1 cellular context compared by ENCODE assay signal in genomic region chr7:150287815-150288214, GRCh38. TPM values are rescaled to one million over a fixed set of nuclear protein-coding genes. Genes with fewer than 3 reads are reported as not detected.
"Had no signal": no experiment of that assay in that cellular context is flagged by ENCODE, and none has a peak within 500 bp of the region (broad histone marks: within the 10 kb centered on the region; RNA-seq: fewer than 3 reads in every experiment).

No MANE protein-coding gene starts in this region.

RNA-seq across cellular contexts. Expression of gene ACTR3C, which starts 35.5 kb away (rescaled TPM):
- polyA plus RNA-seq: IMR-90 had no signal
